1 cellular context compared by ENCODE assay signal in genomic region chr3:14124615-14125192, GRCh38.
TF ChIP-seq lines count a peak whose summit lies in the region.

CHCHD4 (minus strand) TSS chr3:14124870; CDS start chr3:14124676, 194 bp downstream.
TMEM43 (plus strand) TSS chr3:14125052; CDS start chr3:14125194, 142 bp downstream.

TF ChIP-seq in K562, 482 proteins besides CTCF, POLR2A, EP300 and RAD21 (continued from another document and continues in another):
- TF ChIP-seq ZNF280A (IDR thresholded peaks at IDR 0.05; ENCODE audit: low read depth, partially characterized antibody) (no peak), NCOA2 (IDR thresholded peaks at IDR 0.05; ENCODE audit: partially characterized antibody in 2 of 2) (no peak), TBP (optimal IDR thresholded peaks at IDR 0.05; ENCODE audit: low read depth, low read length) (peak; percentile 77), SP1 (CRISPR knock-in tag; IDR thresholded peaks at IDR 0.05) (peak; percentile 80), YBX1 (IDR thresholded peaks at IDR 0.05) (no peak), HNRNPK (IDR thresholded peaks at IDR 0.05; ENCODE audit: low read depth, low read length, poor library complexity, severe bottlenecking) (no peak), MXD1 (CRISPR knock-in tag; IDR thresholded peaks at IDR 0.05; ENCODE audit: borderline replicate concordance, poor library complexity, severe bottlenecking) (peak; percentile 17), ARID3A (IDR thresholded peaks at IDR 0.05; ENCODE audit: borderline replicate concordance, low read depth, low read length) (no peak), RFX7 (CRISPR knock-in tag; IDR thresholded peaks at IDR 0.05) (no peak), E4F1 (CRISPR knock-in tag; IDR thresholded peaks at IDR 0.05; ENCODE audit: borderline replicate concordance) (no peak), ZNF764 (CRISPR knock-in tag; IDR thresholded peaks at IDR 0.05; ENCODE audit: low read depth) (no peak), ZNF584 (CRISPR knock-in tag; IDR thresholded peaks at IDR 0.05; ENCODE audit: low read depth) (peak; percentile 81), ATF2 (CRISPR knock-in tag; IDR thresholded peaks at IDR 0.05) (no peak), FOXA3 (CRISPR knock-in tag; conservative IDR thresholded peaks at IDR 0.05 in 1 of 2, IDR thresholded peaks at IDR 0.05 in 1 of 2) (no peak), SOX6 (IDR thresholded peaks at IDR 0.05) (no peak), ATF3 (IDR thresholded peaks at IDR 0.05) (no peak), ATF3 (CRISPR knock-in tag; conservative IDR thresholded peaks at IDR 0.05) (no peak), CEBPZ (IDR thresholded peaks at IDR 0.05; ENCODE audit: borderline replicate concordance, low read depth, low read length) (no peak), STAT5B (CRISPR knock-in tag; IDR thresholded peaks at IDR 0.05) (no peak), MTA2 (IDR thresholded peaks at IDR 0.05; ENCODE audit: low read depth) (no peak), HDAC1 (IDR thresholded peaks at IDR 0.05) (no peak), VEZF1 (CRISPR knock-in tag; IDR thresholded peaks at IDR 0.05) (peak; percentile 74; the same call in 1 of the 2 replicates), ATF4 (CRISPR knock-in tag; IDR thresholded peaks at IDR 0.05) (peak; percentile 64; the same call in 1 of the 2 replicates), ZNF79 (CRISPR knock-in tag; IDR thresholded peaks at IDR 0.05; ENCODE audit: low read depth) (no peak), ZNF41 (CRISPR knock-in tag; conservative IDR thresholded peaks at IDR 0.05) (no peak), ZNF146 (CRISPR knock-in tag; IDR thresholded peaks at IDR 0.05; ENCODE audit: unreplicated experiment) (no peak), ESRRA (IDR thresholded peaks at IDR 0.05; ENCODE audit: borderline replicate concordance, low read depth) (peak; percentile 69; the same call in 1 of the 2 replicates), PRMT5 (CRISPR knock-in tag; IDR thresholded peaks at IDR 0.05) (no peak), NR3C1 (CRISPR knock-in tag; IDR thresholded peaks at IDR 0.05) (no peak; the same call in 1 of the 2 replicates), MCM5 (IDR thresholded peaks at IDR 0.05; ENCODE audit: low read depth) (no peak), ZNF778 (CRISPR knock-in tag; IDR thresholded peaks at IDR 0.05) (no peak), FUS (optimal IDR thresholded peaks at IDR 0.05; ENCODE audit: low read depth, low read length) (peak; percentile 73), RREB1 (CRISPR knock-in tag; IDR thresholded peaks at IDR 0.05) (peak; percentile 43; the same call in 1 of the 2 replicates), DPF2 (IDR thresholded peaks at IDR 0.05) (no peak)
